In genomic region chr20:39698706-39699211, GRCh38 we compare ENCODE assay signal across 22 cellular contexts.
DNase-seq lines count a peak whose midpoint lies in the region; ATAC-seq and TF ChIP-seq lines count a peak whose summit lies in the region.
"Had no signal": no experiment of that assay in that cellular context is flagged by ENCODE, and none has a peak within 500 bp of the region (broad histone marks: within the 10 kb centered on the region; RNA-seq: fewer than 3 reads in every experiment).

No MANE protein-coding gene starts in this region.

- 53% methylated on average over 1 of the region's 1 CpG for WGBS in right cardiac atrium

- no peaks in the 10 kb centered on the region for H3K27me3 ChIP-seq in right cardiac atrium (ENCODE audit: control insufficient read depth, insufficient read depth)

- H3K27me3 Mint-ChIP-seq in chondrocyte (ENCODE audit: low read depth) (no peaks in the 10 kb centered on the region), nephron progenitor cell (ENCODE audit: low read depth, poor library complexity) (no peaks in the 10 kb centered on the region)

- H3K27ac Mint-ChIP-seq in chondrocyte (ENCODE audit: unreplicated experiment) (peak overlapping the region; percentile 52), nephron progenitor cell (peak overlapping the region; percentile 44)
- H3K27ac Mint-ChIP-seq: HFFc6 had no signal

- H3K9me3 Mint-ChIP-seq in chondrocyte (ENCODE audit: low read depth) (no peaks in the 10 kb centered on the region), nephron progenitor cell (no peaks in the 10 kb centered on the region)

- DNase-seq in Right ventricle myocardium inferior (ENCODE audit: missing footprints) = no peak
- no peak for DNase-seq in right cardiac atrium
- peak; percentile 45 for DNase-seq in RPMI7951 (ENCODE audit: low read depth)
- DNase-seq in chondrocyte (ENCODE audit: low spot score) = no peak
- DNase-seq in nephron progenitor cell = no peak
- DNase-seq in NCI-H2081 treated with DMSO at 0.1 percent for 48 hours (lab: John Stamatoyannopoulos, UW) = no peak
- DNase-seq in NCI-H146 (lab: John Stamatoyannopoulos, UW) = no peak
- DNase-seq in cerebellar cortex (ENCODE audit: low spot score) = no peak
- DNase-seq: Calu3, GOT3, HFFc6, KBM-7, MM.1S, NCI-H1417, NCI-H1694 treated with DMSO at 0.1 percent for 48 hours, NCI-H2081, NCI-H2171, NCI-H226, NCI-H510A, NCI-H69 had no signal

- intact Hi-C loops in Right ventricle myocardium inferior (cut with DNase I) = no loop called here
- intact Hi-C loops in right cardiac atrium (cut with DNase I) = no loop called here

- H3K4me1 ChIP-seq in right cardiac atrium (ENCODE audit: control insufficient read depth, insufficient read depth, low read length) = no peaks in the 10 kb centered on the region
- H3K4me1 ChIP-seq: HAP-1 had no signal

- H3K4me3 ChIP-seq in right cardiac atrium (ENCODE audit: low read length) = no peak overlapping the region
- H3K4me3 ChIP-seq: HAP-1 had no signal

- H3K9me3 ChIP-seq in right cardiac atrium (ENCODE audit: control insufficient read depth, low read length) = no peaks in the 10 kb centered on the region
- H3K9me3 ChIP-seq: HAP-1 had no signal

- H3K4me1 Mint-ChIP-seq in chondrocyte (ENCODE audit: low read depth) (peaks cover 27% of the 10 kb centered on the region), nephron progenitor cell (peaks cover 11% of the 10 kb centered on the region)

- TF ChIP-seq CTCF in chondrocyte (IDR thresholded peaks at IDR 0.05) (no peak), nephron progenitor cell (IDR thresholded peaks at IDR 0.05) (no peak)

- H3K36me3 Mint-ChIP-seq in chondrocyte (ENCODE audit: low read depth) = no peaks in the 10 kb centered on the region
- H3K36me3 Mint-ChIP-seq in nephron progenitor cell (ENCODE audit: low read depth) = no peaks in the 10 kb centered on the region

- no peak overlapping the region for H3K27ac ChIP-seq in right cardiac atrium (ENCODE audit: low read length)

- ATAC-seq in Right ventricle myocardium inferior (peak; percentile 26), right cardiac atrium (no peak)
- ATAC-seq: Panc1 had no signal

- H3K4me3 Mint-ChIP-seq in chondrocyte (ENCODE audit: unreplicated experiment) (no peak overlapping the region), nephron progenitor cell (no peak overlapping the region)
- H3K4me3 Mint-ChIP-seq: HFFc6 had no signal
